In the genomic region with DNA sequence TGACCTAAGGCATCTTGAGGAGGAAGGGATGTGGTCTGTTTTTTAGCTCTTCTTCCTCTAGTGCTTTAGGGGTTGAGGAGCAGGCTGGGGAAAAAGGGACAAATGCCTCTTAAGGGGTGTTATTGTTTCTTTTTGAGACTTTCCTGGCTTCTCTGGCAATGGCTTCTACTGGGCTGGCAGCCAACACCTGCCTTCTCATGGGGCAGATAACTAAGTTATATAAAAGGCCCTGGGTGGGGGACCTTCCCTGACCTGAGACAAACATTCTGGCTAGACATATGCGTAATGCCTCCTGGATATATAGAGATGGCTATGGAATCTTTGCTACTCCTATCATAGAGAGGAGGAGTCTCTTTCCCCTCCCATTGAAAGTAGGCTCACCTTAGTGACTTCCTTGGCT, we compare ENCODE assay signal across 22 cellular contexts.
"Had no signal": no experiment of that assay in that cellular context is flagged by ENCODE, and none has a peak within 500 bp of the region (broad histone marks: within the 10 kb centered on the region; RNA-seq: fewer than 3 reads in every experiment).

No MANE protein-coding gene starts in this region.

- H3K27ac ChIP-seq: SJSA1, SK-N-MC had no signal

- H3K4me3 ChIP-seq: SJSA1, SK-N-MC had no signal

- H3K36me3 ChIP-seq: SJSA1 had no signal

- DNase-seq: IMR-90, Karpas-422, KG1, MM.1S, MV-4-11, NCI-H1048, NCI-H1436, NCI-H187, NCI-H2029, NCI-H2081 treated with DMSO at 0.1 percent for 48 hours, NCI-H2171, NCI-H226, NCI-H446, NCI-H510A, NCI-H524 treated with DMSO at 0.1 percent for 48 hours, NCI-H82, Right ventricle myocardium superior, RPMI8226, SIG-M5 had no signal

- ATAC-seq: HepG2 had no signal

- H3K9me3 ChIP-seq: SJSA1 had no signal

- H3K27me3 ChIP-seq: SJSA1 had no signal

- H3K4me1 ChIP-seq: SJSA1 had no signal
